ENCODE assay signal across 8 cellular contexts in genomic region chr4:99563310-99564186, GRCh38. TPM values are rescaled to one million over a fixed set of nuclear protein-coding genes. Genes with fewer than 3 reads are reported as not detected.
DNase-seq lines count a peak whose midpoint lies in the region; ATAC-seq lines count a peak whose summit lies in the region.

TRMT10A (minus strand) TSS chr4:99564039; CDS start chr4:99559338, 4,701 bp downstream.

- peak within 1 kb of the TSS; percentile 89 for H3K9ac ChIP-seq in NT2/D1 (ENCODE audit: insufficient read length, low read depth)

- in situ Hi-C loops in endometrial microvascular endothelial cells (cut with HindIII; ENCODE audit: inconsistent ontology term, low pct_unique_long_range_greater_than_20kb, low sequenced_read_pairs) = no loop called here

- ATAC-seq in GM21381 (IDR thresholded peaks at IDR 0.05; ENCODE audit: unreplicated experiment) = peak; percentile 94

- peak within 1 kb of the TSS; percentile 68 for H3K4me3 ChIP-seq in NT2/D1 (ENCODE audit: insufficient read length, low read depth)

- no peaks in the 10 kb centered on the region for H3K27me3 ChIP-seq in NT2/D1 (ENCODE audit: insufficient read depth, insufficient read length)

- no peaks in the 10 kb centered on the region for H3K9me3 ChIP-seq in NT2/D1 (ENCODE audit: insufficient read depth, low read length)

- no peaks in the 10 kb centered on the region for H3K36me3 ChIP-seq in NT2/D1 (ENCODE audit: insufficient read depth, insufficient read length, low read length)

- no peaks in the 10 kb centered on the region for H3K4me1 ChIP-seq in NT2/D1 (ENCODE audit: insufficient read depth, insufficient read length)

- DNase-seq in COR-L47 (lab: John Stamatoyannopoulos, UW) (peak; percentile 98), HUDEP-2 (lab: John Stamatoyannopoulos, UW; ENCODE audit: unreplicated experiment in 76 of 76) (peak; percentile 48 to 96 (median 91)), NT2/D1 (ENCODE audit: low read depth, low spot score) (peak; percentile 87), mesenteric fat pad (ENCODE audit: low spot score) (peak; percentile 98)
- DNase-seq in activated CD8-positive, alpha-beta memory T cell treated with anti-CD3 and anti-CD28 coated beads, Interleukin-2, amount 50 U/mL, for 4 hours = peak; percentile 94
- DNase-seq in stimulated activated CD8-positive, alpha-beta memory T cell treated with anti-CD3 and anti-CD28 coated beads, Interleukin-15, amount 100 ng/mL, for 24 hours (ENCODE audit: low read depth) = peak; percentile 87

RNA-seq across cellular contexts. Expression of gene TRMT10A, which starts in this region (rescaled TPM):
- 13.7 TPM for total RNA-seq in endometrial microvascular endothelial cells (ENCODE audit: inconsistent ontology term)
- total RNA-seq in mesenteric fat pad = 4.1 TPM

Comparison
In these comparisons a context has a peak if more than half of its experiments do, and no peak if none do; other contexts are left out.
1. Peak in every context shown above with its lines: DNase-seq, ATAC-seq and H3K4me3 ChIP-seq.